In the genomic region with DNA sequence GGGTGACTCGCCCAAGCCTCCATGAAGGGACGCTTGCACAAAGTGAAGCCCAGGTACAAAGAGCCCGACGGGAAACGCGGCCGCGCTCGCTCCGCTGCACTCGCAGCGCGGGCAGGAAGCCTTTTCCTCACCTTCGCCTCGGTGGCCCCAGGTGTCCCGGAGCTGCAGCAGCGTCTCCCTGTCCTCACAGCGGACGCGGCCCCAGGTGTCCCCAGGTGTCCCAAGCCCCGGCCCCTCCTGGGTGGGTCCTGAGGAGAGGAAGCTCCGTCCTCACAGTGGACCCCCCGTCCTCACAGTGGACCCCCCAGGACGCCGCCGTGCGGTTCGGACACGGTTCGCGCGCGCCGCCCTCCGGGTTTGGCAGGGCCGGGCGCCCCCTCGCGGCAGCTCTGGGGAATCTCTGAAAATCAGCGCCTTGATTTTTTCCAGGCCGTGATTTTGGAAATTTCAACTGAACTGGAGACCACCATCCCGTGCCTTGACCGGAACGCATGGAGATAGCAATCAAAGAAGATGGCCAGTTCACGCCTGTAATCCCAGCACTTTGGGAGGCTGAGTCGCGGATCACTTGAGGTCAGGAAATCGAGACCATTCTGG, we compare ENCODE assay signal across 8 cellular contexts. TPM values are rescaled to one million over a fixed set of nuclear protein-coding genes. Genes with fewer than 3 reads are reported as not detected.
"Had no signal": no experiment of that assay in that cellular context is flagged by ENCODE, and none has a peak within 500 bp of the region (broad histone marks: within the 10 kb centered on the region; RNA-seq: fewer than 3 reads in every experiment).

No MANE protein-coding gene starts in this region.

RNA-seq across cellular contexts. Expression of a gene that starts 23.9 kb away (rescaled TPM):
- total RNA-seq: activated CD4-positive, alpha-beta T cell treated with anti-CD3 and anti-CD28 coated beads, Interleukin-2, amount 10 ng/mL, durations not matched to agents 24 days and 14 days; activated T-cell treated with anti-CD3 and anti-CD28 coated beads, Interleukin-2, amount 50 U/mL, for 72 hours; lung microvascular endothelial cell; myocyte; neural crest cell; osteocyte; psoas muscle; smooth muscle cell had no signal
